10 cellular contexts compared by ENCODE assay signal in genomic region chr15:84714372-84714771, GRCh38. TPM values are rescaled to one million over a fixed set of nuclear protein-coding genes. Genes with fewer than 3 reads are reported as not detected.
DNase-seq lines count a peak whose midpoint lies in the region; ATAC-seq and TF ChIP-seq lines count a peak whose summit lies in the region.
"Had no signal": no experiment of that assay in that cellular context is flagged by ENCODE, and none has a peak within 500 bp of the region (broad histone marks: within the 10 kb centered on the region; RNA-seq: fewer than 3 reads in every experiment).

No MANE protein-coding gene starts in this region.

- no peak for TF ChIP-seq EP300 in neural cell (conservative IDR thresholded peaks at IDR 0.05; ENCODE audit: poor library complexity, severe bottlenecking)

- H2AFZ ChIP-seq in MM.1S (ENCODE audit: low read length) (no peak overlapping the region), neural cell (ENCODE audit: low read depth, low read length) (no peak overlapping the region)

- peak overlapping the region; percentile 79 for H3K4me2 ChIP-seq in MM.1S (ENCODE audit: low read depth, low read length)
- peak overlapping the region; percentile 79 for H3K4me2 ChIP-seq in neural cell (ENCODE audit: low read length)

- H3K27ac ChIP-seq in CD8-positive, alpha-beta memory T cell (ENCODE audit: low read depth, low read length), result peak overlapping the region; percentile 94
- H3K27ac ChIP-seq in MM.1S (ENCODE audit: low read length) (no peak overlapping the region), colonic mucosa (no peak overlapping the region), neural cell (ENCODE audit: low read length) (no peak overlapping the region)

- peaks cover 35 to 59% (median 56%) of the 10 kb centered on the region in 3 donors for H3K4me1 Mint-ChIP-seq in CD8-positive, alpha-beta memory T cell

- H3K9me2 ChIP-seq in MM.1S (replicated peaks; ENCODE audit: insufficient read depth, low read length) (no peaks in the 10 kb centered on the region), neural cell (ENCODE audit: insufficient read depth, low read length) (no peaks in the 10 kb centered on the region)

- TF ChIP-seq CTCF in MM.1S (IDR thresholded peaks at IDR 0.05; ENCODE audit: low read length) (no peak), colonic mucosa (IDR thresholded peaks at IDR 0.05) (no peak), neural cell (IDR thresholded peaks at IDR 0.05; ENCODE audit: poor library complexity, severe bottlenecking) (no peak)

- no peak overlapping the region for H3K9ac ChIP-seq in MM.1S (ENCODE audit: low read length)
- H3K9ac ChIP-seq in colonic mucosa (ENCODE audit: low read depth in 2 of 2, low read length in 2 of 2), result peak overlapping the region in 1 of 2 donors; percentile 86
- peak overlapping the region; percentile 84 for H3K9ac ChIP-seq in neural cell (ENCODE audit: low read length)

- no peak for DNase-seq in CD8-positive, alpha-beta memory T cell
- DNase-seq in MM.1S (no peak), colonic mucosa (no peak), hippocampal formation (lab: John Stamatoyannopoulos, UW) (no peak), NCI-H1436 treated with DMSO at 0.1 percent for 48 hours (lab: John Stamatoyannopoulos, UW) (no peak)
- DNase-seq: islet precursor cell, NCI-H82 had no signal

- H4K20me1 ChIP-seq in MM.1S (ENCODE audit: insufficient read depth, low read length) (no peaks in the 10 kb centered on the region), neural cell (ENCODE audit: insufficient read depth) (no peaks in the 10 kb centered on the region)

- intact Hi-C loops in colonic mucosa (cut with DNase I), result loop anchor here (10.0 kb wide), 1 partner anchor 60 kb away; the partner anchor contains the start of genes NMB and WDR73

- no peaks in the 10 kb centered on the region for H3K27me3 ChIP-seq in CD8-positive, alpha-beta memory T cell (ENCODE audit: insufficient read depth, low read length, poor library complexity, severe bottlenecking)
- H3K27me3 ChIP-seq in MM.1S (replicated peaks; ENCODE audit: insufficient read depth, low read length) (no peaks in the 10 kb centered on the region), colonic mucosa (no peaks in the 10 kb centered on the region), neural cell (ENCODE audit: insufficient read depth, low read depth, low read length) (no peaks in the 10 kb centered on the region)

- H3K79me2 ChIP-seq in MM.1S (ENCODE audit: low read length) (peaks cover 63% of the 10 kb centered on the region), neural cell (replicated peaks; ENCODE audit: insufficient read depth, low read length) (peaks cover 49% of the 10 kb centered on the region)

- H3K4me3 Mint-ChIP-seq in CD8-positive, alpha-beta memory T cell, result peak overlapping the region; percentile 64 to 98 (median 94)

- H3K36me3 ChIP-seq in CD8-positive, alpha-beta memory T cell (ENCODE audit: insufficient read depth, low read length), result no peaks in the 10 kb centered on the region
- H3K36me3 ChIP-seq in MM.1S (replicated peaks; ENCODE audit: insufficient read depth, low read length) (no peaks in the 10 kb centered on the region), colonic mucosa (no peaks in the 10 kb centered on the region), neural cell (ENCODE audit: insufficient read depth, low read length) (no peaks in the 10 kb centered on the region)

- CTCF ChIA-PET in CD8-positive, alpha-beta memory T cell (lab: Charles Lee), result interaction anchor here (0.9 to 5.7 kb wide), 7 partner anchors 9 to 56 kb away, joined by 3 to 33 read pairs (median 4); partner anchors contain the start of genes NMB and ZNF592

- no peaks in the 10 kb centered on the region for H3K27me3 Mint-ChIP-seq in CD8-positive, alpha-beta memory T cell

- no peaks in the 10 kb centered on the region for H3K9me3 ChIP-seq in CD8-positive, alpha-beta memory T cell (ENCODE audit: low read length)
- H3K9me3 ChIP-seq in MM.1S (replicated peaks; ENCODE audit: insufficient read depth, low read length) (no peaks in the 10 kb centered on the region), colonic mucosa (no peaks in the 10 kb centered on the region), neural cell (ENCODE audit: low read length) (no peaks in the 10 kb centered on the region)

- H3K9me3 Mint-ChIP-seq in CD8-positive, alpha-beta memory T cell, result no peaks in the 10 kb centered on the region

- H3K27ac Mint-ChIP-seq in CD8-positive, alpha-beta memory T cell, result peak overlapping the region in 5 of 8 donors; percentile 6 to 96 (median 69)

- TF ChIP-seq RAD21 in neural cell (conservative IDR thresholded peaks at IDR 0.05), result no peak

- H3K36me3 Mint-ChIP-seq in CD8-positive, alpha-beta memory T cell, result peaks cover 0 to 39% (median 0%) of the 10 kb centered on the region in 3 donors

- POLR2A ChIA-PET in CD8-positive, alpha-beta memory T cell (lab: Charles Lee), result interaction anchor here (0.7 to 4.8 kb wide), 3 partner anchors 21 to 993 kb away, joined by 9 to 75 read pairs (median 72); partner anchors contain the start of gene ZNF592

- H3F3A ChIP-seq in MM.1S (ENCODE audit: insufficient read depth, low read length) (peaks cover 16% of the 10 kb centered on the region; the same call in 1 of the 2 replicates), neural cell (ENCODE audit: insufficient read depth, low read length, poor library complexity, severe bottlenecking) (no peaks in the 10 kb centered on the region)

- H3K4me1 ChIP-seq in CD8-positive, alpha-beta memory T cell (ENCODE audit: insufficient read depth, low read length), result peaks cover 38% of the 10 kb centered on the region
- peaks cover 14% of the 10 kb centered on the region for H3K4me1 ChIP-seq in MM.1S (ENCODE audit: low read length)
- peaks cover 11% of the 10 kb centered on the region for H3K4me1 ChIP-seq in colonic mucosa

- ATAC-seq in HG03045 (IDR thresholded peaks at IDR 0.05; ENCODE audit: unreplicated experiment), result no peak
- ATAC-seq in HG02884 (IDR thresholded peaks at IDR 0.05; ENCODE audit: unreplicated experiment), result no peak

- peak overlapping the region; percentile 99 for H3K4me3 ChIP-seq in CD8-positive, alpha-beta memory T cell (ENCODE audit: low read length)
- H3K4me3 ChIP-seq in MM.1S (ENCODE audit: low read length) (peak overlapping the region; percentile 89; the same call in 1 of the 2 replicates), colonic mucosa (peak overlapping the region; percentile 81), neural cell (ENCODE audit: low read length) (peak overlapping the region; percentile 90)

TF ChIP-seq in neural cell, 6 proteins besides CTCF, POLR2A, EP300 and RAD21:
- no peak for TF ChIP-seq MXI1 (conservative IDR thresholded peaks at IDR 0.05; ENCODE audit: poor library complexity, severe bottlenecking)
- TF ChIP-seq EZH2 (IDR thresholded peaks at IDR 0.05; ENCODE audit: borderline replicate concordance, insufficient read depth, low read length, poor library complexity, severe bottlenecking), result no peak
- TF ChIP-seq SMC3 (conservative IDR thresholded peaks at IDR 0.05; ENCODE audit: poor library complexity), result no peak
- no peak for TF ChIP-seq POLR2AphosphoS5 (IDR thresholded peaks at IDR 0.05)
- no peak for TF ChIP-seq REST (IDR thresholded peaks at IDR 0.05; ENCODE audit: borderline replicate concordance)
- TF ChIP-seq TAF1 (IDR thresholded peaks at IDR 0.05; ENCODE audit: low read depth), result no peak
TF ChIP-seq in neural cell: peak in this region for 0.

RNA-seq across cellular contexts. Expression of gene SEC11A, which starts 1.6 kb away (rescaled TPM):
- 100 to 1,000 TPM; 132 to 133 TPM for total RNA-seq in CD8-positive, alpha-beta memory T cell
- polyA plus RNA-seq in CD8-positive, alpha-beta memory T cell, result 134 TPM
- 100 to 1,000 TPM; 146 to 154 TPM for total RNA-seq in colonic mucosa
- 135 and 158 TPM in 2 replicates for polyA plus RNA-seq in neural cell
- polyA minus RNA-seq in neural cell, result 59.4 and 60.9 TPM in 2 replicates

RNA-seq across cellular contexts. Expression of gene ZNF592, which starts 34.0 kb away (rescaled TPM):
- 10 to 100 TPM; 31.2 to 33.1 TPM for total RNA-seq in CD8-positive, alpha-beta memory T cell
- polyA plus RNA-seq in CD8-positive, alpha-beta memory T cell, result 10.4 TPM
- total RNA-seq in colonic mucosa, result 10 to 100 TPM; 25.9 to 27.0 TPM
- 3.7 and 3.9 TPM in 2 replicates for polyA plus RNA-seq in neural cell
- polyA minus RNA-seq in neural cell, result 10.2 and 11.3 TPM in 2 replicates

RNA-seq across cellular contexts. Expression of gene NMB, which starts 56.4 kb away (rescaled TPM):
- 1 to 10 TPM; 3.6 to 5.2 TPM for total RNA-seq in CD8-positive, alpha-beta memory T cell
- polyA plus RNA-seq in CD8-positive, alpha-beta memory T cell, result 3.9 TPM
- total RNA-seq in colonic mucosa, result 1 to 10 TPM; 2.8 to 4.4 TPM
- 3.0 and 4.7 TPM in 2 replicates for polyA plus RNA-seq in neural cell
- polyA minus RNA-seq in neural cell, result not detected in 2 replicates
